In the genomic region with DNA sequence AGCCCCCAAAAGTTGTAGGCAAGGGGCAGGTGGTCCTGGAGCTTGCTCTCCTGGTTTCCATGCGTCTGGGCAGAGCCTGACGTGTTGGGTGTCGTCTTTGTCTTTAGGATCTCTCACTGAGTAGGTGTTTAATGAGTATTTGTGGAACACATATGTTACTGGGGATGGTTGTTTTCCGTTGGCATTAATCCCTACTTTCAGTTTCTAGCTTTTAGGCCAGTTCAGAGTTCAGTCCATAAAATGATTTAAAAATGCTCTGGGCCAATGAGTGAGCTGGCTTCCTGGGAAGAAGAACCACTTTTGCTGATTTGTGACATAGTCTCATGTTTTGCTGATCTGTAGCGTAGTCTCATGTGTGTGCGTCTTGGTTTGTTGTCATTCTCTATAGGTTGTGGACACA, we compare ENCODE assay signal across 19 cellular contexts. TPM values are rescaled to one million over a fixed set of nuclear protein-coding genes. Genes with fewer than 3 reads are reported as not detected.
DNase-seq lines count a peak whose midpoint lies in the region; ATAC-seq and TF ChIP-seq lines count a peak whose summit lies in the region.
"Had no signal": no experiment of that assay in that cellular context is flagged by ENCODE, and none has a peak within 500 bp of the region (broad histone marks: within the 10 kb centered on the region; RNA-seq: fewer than 3 reads in every experiment).

No MANE protein-coding gene starts in this region.

- DNase-seq in MV-4-11 (lab: John Stamatoyannopoulos, UW) (peak; percentile 5), endodermal cell (no peak), osteoblast (ENCODE audit: insufficient read length, low spot score, missing footprints) (peak; percentile 11), GM10248 (ENCODE audit: extremely low spot score) (no peak), upper lobe of right lung (no peak)
- DNase-seq: Caco-2; CD4-positive, CD25-positive, alpha-beta regulatory T cell; CD8-positive, alpha-beta T cell; DMS153; DND-41; GOT3; HFFc6 had no signal

- intact Hi-C loops in upper lobe of right lung (cut with DNase I), result no loop called here

- H3K4me1 Mint-ChIP-seq in endodermal cell, result no peaks in the 10 kb centered on the region

- H3K36me3 ChIP-seq in endodermal cell (ENCODE audit: control insufficient read depth, insufficient read depth, low read length), result peaks cover 67% of the 10 kb centered on the region
- peaks cover 23% of the 10 kb centered on the region for H3K36me3 ChIP-seq in osteoblast (ENCODE audit: insufficient read depth, low read length)
- peaks cover 17% of the 10 kb centered on the region for H3K36me3 ChIP-seq in upper lobe of right lung

- H3K4me3 ChIP-seq in endodermal cell (ENCODE audit: low read length) (no peak overlapping the region), osteoblast (ENCODE audit: insufficient read depth, low read length) (no peak overlapping the region), upper lobe of right lung (no peak overlapping the region)
- H3K4me3 ChIP-seq: BLaER1, GM12878, HAP-1 had no signal

- no peaks in the 10 kb centered on the region for H3K27me3 ChIP-seq in endodermal cell (ENCODE audit: control insufficient read depth, insufficient read depth, low read length, poor library complexity, severe bottlenecking)
- H3K27me3 ChIP-seq in osteoblast (ENCODE audit: insufficient read depth, low read length), result no peaks in the 10 kb centered on the region
- no peaks in the 10 kb centered on the region for H3K27me3 ChIP-seq in upper lobe of right lung
- H3K27me3 ChIP-seq: BLaER1 had no signal

- no peak overlapping the region for H3K4me2 ChIP-seq in osteoblast (ENCODE audit: insufficient read depth, low read length)
- H3K4me2 ChIP-seq: BLaER1 had no signal

- H4K20me1 ChIP-seq in osteoblast (ENCODE audit: insufficient read depth, low read length), result no peaks in the 10 kb centered on the region

- H3K4me1 ChIP-seq in endodermal cell (ENCODE audit: control insufficient read depth, insufficient read depth, low read length) (no peaks in the 10 kb centered on the region), osteoblast (ENCODE audit: insufficient read depth, low read length) (no peaks in the 10 kb centered on the region), upper lobe of right lung (no peaks in the 10 kb centered on the region)
- H3K4me1 ChIP-seq: Caco-2, HAP-1 had no signal

- H3K27me3 Mint-ChIP-seq in endodermal cell (ENCODE audit: insufficient read depth), result no peaks in the 10 kb centered on the region
- H3K27me3 Mint-ChIP-seq: B cell; CD4-positive, CD25-positive, alpha-beta regulatory T cell had no signal

- H3K27ac Mint-ChIP-seq in endodermal cell, result peak overlapping the region; percentile 3
- H3K27ac Mint-ChIP-seq: B cell; CD4-positive, CD25-positive, alpha-beta regulatory T cell; CD8-positive, alpha-beta T cell; HFFc6 had no signal

- H3K27ac ChIP-seq in endodermal cell (ENCODE audit: low read depth, low read length) (no peak overlapping the region), osteoblast (ENCODE audit: low read depth, low read length) (no peak overlapping the region), upper lobe of right lung (no peak overlapping the region)
- H3K27ac ChIP-seq: 22Rv1, BLaER1, C4-2B had no signal

- POLR2A ChIA-PET in GM10248 (lab: Yijun Ruan, JAX), result no interaction called here

- no peaks in the 10 kb centered on the region for H3K9me3 ChIP-seq in endodermal cell (ENCODE audit: control insufficient read depth, low read length)
- no peaks in the 10 kb centered on the region for H3K9me3 ChIP-seq in osteoblast (ENCODE audit: low read depth, low read length)
- no peaks in the 10 kb centered on the region for H3K9me3 ChIP-seq in upper lobe of right lung
- H3K9me3 ChIP-seq: BLaER1, Caco-2, HAP-1 had no signal

- ATAC-seq in GM18517 (IDR thresholded peaks at IDR 0.05; ENCODE audit: unreplicated experiment), result no peak
- no peak for ATAC-seq in upper lobe of right lung
- ATAC-seq: CD8-positive, alpha-beta T cell; GM12878 had no signal

- H2AFZ ChIP-seq in osteoblast (ENCODE audit: low read length), result no peak overlapping the region

- H3K79me2 ChIP-seq in osteoblast (ENCODE audit: insufficient read depth, low read length), result peaks cover 10% of the 10 kb centered on the region

- no peak overlapping the region for H3K9ac ChIP-seq in endodermal cell (ENCODE audit: extremely low read depth, low read length, poor library complexity, severe bottlenecking)
- H3K9ac ChIP-seq: BLaER1 had no signal

- no peak overlapping the region for H3K4me3 Mint-ChIP-seq in endodermal cell
- H3K4me3 Mint-ChIP-seq: B cell; CD4-positive, CD25-positive, alpha-beta regulatory T cell; CD8-positive, alpha-beta T cell; HFFc6 had no signal

- no peak for TF ChIP-seq CTCF in endodermal cell (conservative IDR thresholded peaks at IDR 0.05)
- no peak for TF ChIP-seq CTCF in osteoblast (IDR thresholded peaks at IDR 0.05; ENCODE audit: extremely low read depth, low read depth, low read length)
- TF ChIP-seq CTCF in GM10248 (IDR thresholded peaks at IDR 0.05; ENCODE audit: control extremely low read depth, extremely low read depth, low read depth, missing control alignments), result no peak
- no peak for TF ChIP-seq CTCF in upper lobe of right lung (IDR thresholded peaks at IDR 0.05)

- CTCF ChIA-PET in GM10248 (lab: Yijun Ruan, JAX), result no interaction called here

- 91 to 98% methylated on average over 4 to 6 of the region's 6 CpGs for WGBS in endodermal cell (ENCODE audit: insufficient coverage in 1 of 2, insufficient read length in 1 of 2), 2 experiments

- no peaks in the 10 kb centered on the region for H3K9me3 Mint-ChIP-seq in endodermal cell
- H3K9me3 Mint-ChIP-seq: CD4-positive, CD25-positive, alpha-beta regulatory T cell; CD8-positive, alpha-beta T cell; HFFc6 had no signal

- H3K36me3 Mint-ChIP-seq in endodermal cell (ENCODE audit: low read depth), result peaks cover 76% of the 10 kb centered on the region

RNA-seq across cellular contexts. Expression of gene AACS, which starts 10.9 kb away (rescaled TPM):
- total RNA-seq in endodermal cell (10 to 100 TPM; 55.4 to 71.9 TPM), osteoblast (24.5 and 26.4 TPM in 2 replicates), upper lobe of right lung (31.3 TPM)
- 27.8 TPM for polyA plus RNA-seq in endodermal cell (2013, experiment 1 of 2)
- 25.3 TPM for polyA plus RNA-seq in endodermal cell (2013, experiment 2 of 2)

Comparison
In these comparisons a context has a peak if more than half of its experiments do, and no peak if none do; other contexts are left out.
1. DNase-seq: peak in MV-4-11 (single experiment) and osteoblast (single experiment); none in endodermal cell (single experiment), GM10248 (single experiment) and upper lobe of right lung (single experiment).